In the genomic region with DNA sequence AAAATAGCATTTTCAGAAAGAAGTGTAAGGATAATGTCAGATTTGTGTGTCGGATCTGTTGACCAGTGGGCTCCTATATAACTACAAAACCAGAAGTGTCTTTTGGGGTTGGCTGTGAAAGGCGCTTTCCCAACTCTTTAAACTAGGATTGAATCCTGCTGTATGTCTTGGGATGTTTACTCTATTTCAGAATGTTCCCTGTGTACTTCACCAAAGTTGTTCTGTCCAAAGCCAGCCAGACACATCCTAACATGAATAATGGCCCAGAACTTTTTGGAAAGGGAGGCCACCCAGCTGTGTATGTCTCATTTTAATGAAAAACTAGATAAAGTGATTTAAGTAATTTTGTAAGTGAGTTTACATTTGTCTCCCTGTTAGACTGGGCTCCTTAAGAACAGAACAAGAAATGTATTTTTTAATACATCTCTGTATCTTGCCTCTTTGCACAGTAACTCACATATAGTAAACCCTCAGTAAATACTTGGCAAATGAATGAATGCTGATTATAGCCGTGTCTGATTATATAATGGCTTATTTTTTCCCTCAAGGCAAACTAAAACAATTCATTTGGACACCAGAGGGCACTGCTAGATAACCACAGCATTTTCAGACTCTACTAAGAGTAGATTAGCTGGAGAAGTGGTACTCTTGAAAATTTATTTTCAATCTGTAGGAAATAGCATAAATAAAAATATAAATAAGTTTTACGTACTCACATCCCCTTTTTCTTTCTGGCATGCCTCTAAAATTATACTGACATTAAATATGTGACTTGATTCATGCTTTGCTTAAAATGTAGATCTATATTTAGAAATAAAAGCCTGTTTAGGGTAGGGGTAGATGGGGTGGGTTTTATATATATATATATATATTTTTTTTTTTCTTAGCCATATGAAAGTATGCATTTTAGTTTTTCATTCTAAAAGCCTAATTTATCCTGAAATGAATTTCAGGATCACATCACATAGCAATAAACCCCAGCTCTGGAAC, we compare ENCODE assay signal across 9 cellular contexts. TPM values are rescaled to one million over a fixed set of nuclear protein-coding genes. Genes with fewer than 3 reads are reported as not detected.
A peak's percentile ranks its signal among the peaks of the same experiment; 100 is the strongest.
DNase-seq lines count a peak whose midpoint lies in the region; ATAC-seq and TF ChIP-seq lines count a peak whose summit lies in the region.
"Had no signal": no experiment of that assay in that cellular context is flagged by ENCODE, and none has a peak within 500 bp of the region (broad histone marks: within the 10 kb centered on the region; RNA-seq: fewer than 3 reads in every experiment).

No MANE protein-coding gene starts in this region.

- TF ChIP-seq CTCF in cardiac fibroblast (IDR thresholded peaks at IDR 0.05; ENCODE audit: low read depth, low read length) (peak; percentile 60), type B pancreatic cell (conservative IDR thresholded peaks at IDR 0.05) (peak; percentile 86)

- H3K4me1 Mint-ChIP-seq in type B pancreatic cell (ENCODE audit: unreplicated experiment), result peaks cover 4% of the 10 kb centered on the region

- H3K4me3 Mint-ChIP-seq in type B pancreatic cell, result no peak overlapping the region

- peaks cover 12% of the 10 kb centered on the region for H3K36me3 Mint-ChIP-seq in type B pancreatic cell

- DNase-seq in NOMO-1 (lab: John Stamatoyannopoulos, UW; ENCODE audit: unreplicated experiment in 2 of 2) (peak; percentile 12 to 53), NOMO-1 treated with dmso at 0.1 percent for 144 hours (lab: John Stamatoyannopoulos, UW; ENCODE audit: unreplicated experiment) (no peak), HPDE6-E6E7 (ENCODE audit: extremely low spot score) (peak; percentile 21), NCI-H82 (lab: John Stamatoyannopoulos, UW) (peak; percentile 85), cardiac fibroblast (ENCODE audit: low read depth in 2 of 2) (peak; percentile 80 to 81), left kidney (ENCODE audit: low read depth, low spot score) (peak; percentile 82), type B pancreatic cell (ENCODE audit: extremely low spot score, unreplicated experiment) (no peak)

- no peak overlapping the region for H3K4me3 ChIP-seq in cardiac fibroblast (replicated peaks in 1 of 2; ENCODE audit: low read depth in 2 of 2, low read length in 2 of 2)
- H3K4me3 ChIP-seq: BLaER1 treated with 17β-estradiol and CSF1 and Interleukin-3, amounts not matched to agents 10 nM and 100 nM had no signal

- H3K27me3 Mint-ChIP-seq in type B pancreatic cell, result no peaks in the 10 kb centered on the region

- H3K27ac Mint-ChIP-seq in type B pancreatic cell, result no peak overlapping the region

- H3K9me3 Mint-ChIP-seq in type B pancreatic cell, result no peaks in the 10 kb centered on the region

- ATAC-seq in GM19035 (IDR thresholded peaks at IDR 0.05; ENCODE audit: unreplicated experiment), result no peak

RNA-seq across cellular contexts. Expression of a gene that starts 23.8 kb away (rescaled TPM):
- total RNA-seq in type B pancreatic cell (ENCODE audit: low replicate concordance), result 21.1 and 24.5 TPM in 2 replicates

RNA-seq across cellular contexts. Expression of a gene that starts 37.8 kb away (rescaled TPM):
- total RNA-seq in type B pancreatic cell (ENCODE audit: low replicate concordance), result 1.4 and 4.8 TPM in 2 replicates

Comparison
In these comparisons a context has a peak if more than half of its experiments do, and no peak if none do; other contexts are left out.
1. DNase-seq: peak in NOMO-1 (2 of 2), HPDE6-E6E7 (single experiment), NCI-H82 (single experiment), cardiac fibroblast (2 of 2) and left kidney (single experiment); none in NOMO-1 treated with dmso at 0.1 percent for 144 hours (single experiment) and type B pancreatic cell (single experiment).